Comparison of ENCODE assay signal across 18 cellular contexts in the genomic region with DNA sequence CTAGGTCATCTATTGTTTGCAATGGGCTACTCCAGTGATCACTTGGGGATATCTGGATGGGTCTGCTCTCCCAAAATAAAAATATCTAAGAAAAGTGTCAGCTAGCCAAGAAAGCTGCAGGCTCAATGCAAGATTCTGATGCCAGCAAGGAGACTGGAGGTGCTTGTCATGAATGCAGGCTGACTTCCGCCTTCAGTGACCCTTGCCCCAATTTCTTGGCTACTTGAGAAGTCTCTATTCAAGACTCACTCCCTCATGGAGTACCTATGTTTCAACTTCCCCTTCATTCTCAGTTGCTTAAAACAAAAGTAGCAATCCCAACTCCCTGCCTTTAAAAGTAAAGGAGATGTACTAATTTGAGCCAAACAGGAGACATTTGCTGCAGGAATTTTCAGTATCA.
DNase-seq lines count a peak whose midpoint lies in the region; ATAC-seq and TF ChIP-seq lines count a peak whose summit lies in the region.
"Had no signal": no experiment of that assay in that cellular context is flagged by ENCODE, and none has a peak within 500 bp of the region (broad histone marks: within the 10 kb centered on the region; RNA-seq: fewer than 3 reads in every experiment).

No MANE protein-coding gene starts in this region.

- peaks cover 25% of the 10 kb centered on the region for H3K4me1 ChIP-seq in SJSA1 (replicated peaks)
- H3K4me1 ChIP-seq: BE2C, vagina had no signal

- H3K4me1 Mint-ChIP-seq in type B pancreatic cell (ENCODE audit: unreplicated experiment): no peaks in the 10 kb centered on the region
- H3K4me1 Mint-ChIP-seq: brain had no signal

- H3K4me3 Mint-ChIP-seq in type B pancreatic cell: no peak overlapping the region
- H3K4me3 Mint-ChIP-seq: activated T-cell treated with anti-CD3 and anti-CD28 coated beads, Interleukin-2, amount 50 U/mL, for 72 hours; brain had no signal

- H3K27ac Mint-ChIP-seq in type B pancreatic cell: peak overlapping the region; percentile 67
- H3K27ac Mint-ChIP-seq: activated naive CD4-positive, alpha-beta T cell treated with anti-CD3 and anti-CD28 coated beads, Interleukin-2, amount 50 U/mL, for 72 hours; activated T-cell treated with anti-CD3 and anti-CD28 coated beads, Interleukin-2, amount 50 U/mL, for 72 hours; brain had no signal

- DNase-seq in Right ventricle myocardium superior (no peak), Right ventricle myocardium inferior (ENCODE audit: missing footprints) (no peak), SJSA1 (ENCODE audit: low read depth in 1 of 2, low spot score in 2 of 2) (no peak), left colon (peak in 1 of 2 donors; percentile 29), type B pancreatic cell (ENCODE audit: extremely low spot score, unreplicated experiment) (no peak), cerebellar nuclear complex (lab: John Stamatoyannopoulos, UW) (no peak), NCI-H748 (lab: John Stamatoyannopoulos, UW; ENCODE audit: unreplicated experiment) (no peak)
- DNase-seq in stimulated activated CD4-positive, alpha-beta T cell treated with anti-CD3 and anti-CD28 coated beads, Interleukin-1b, Interleukin-23, amount 100 ng/mL, for 48 hours: no peak
- DNase-seq: activated T-cell treated with anti-CD3 and anti-CD28 coated beads, Interleukin-2, amount 50 U/mL, for 72 hours; BE2C; heart right ventricle; NCI-H510A treated with DMSO at 0.1 percent for 48 hours; OCI-M1; stimulated activated CD4-positive, alpha-beta T cell treated with anti-CD3 and anti-CD28 coated beads, Interleukin-12 subunit alpha, Interleukin-12 subunit beta, amount 100 ng/mL, for 4 hours had no signal

- ATAC-seq in Right ventricle myocardium superior (ENCODE audit: poor library complexity): peak; percentile 45
- no peak for ATAC-seq in Right ventricle myocardium inferior
- ATAC-seq in left colon: peak; percentile 51
- ATAC-seq: activated CD4-positive, CD25-positive, alpha-beta regulatory T cell treated with anti-CD3 and anti-CD28 coated beads, Interleukin-2, amount 50 U/mL, for 24 hours; activated T-cell treated with anti-CD3 and anti-CD28 coated beads, Interleukin-2, amount 50 U/mL, for 72 hours had no signal

- H3K27me3 Mint-ChIP-seq in type B pancreatic cell: no peaks in the 10 kb centered on the region

- peak overlapping the region; percentile 98 for H3K27ac ChIP-seq in SJSA1
- H3K27ac ChIP-seq: vagina had no signal

- H3K36me3 Mint-ChIP-seq in type B pancreatic cell: no peaks in the 10 kb centered on the region
- H3K36me3 Mint-ChIP-seq: brain had no signal

- peaks cover 5% of the 10 kb centered on the region for H3K9me3 Mint-ChIP-seq in type B pancreatic cell

- TF ChIP-seq CTCF in type B pancreatic cell (conservative IDR thresholded peaks at IDR 0.05): no peak

- intact Hi-C loops in Right ventricle myocardium superior (cut with DNase I): no loop called here
- intact Hi-C loops in Right ventricle myocardium inferior (cut with DNase I): no loop called here
- intact Hi-C loops in left colon (cut with DNase I, micrococcal nuclease): no loop called here

- no peaks in the 10 kb centered on the region for H3K27me3 ChIP-seq in SJSA1 (replicated peaks)
- H3K27me3 ChIP-seq: BE2C, heart right ventricle, vagina had no signal

- no peak overlapping the region for H3K4me3 ChIP-seq in SJSA1
- H3K4me3 ChIP-seq: heart right ventricle, vagina had no signal

- no peaks in the 10 kb centered on the region for H3K36me3 ChIP-seq in SJSA1
- H3K36me3 ChIP-seq: BE2C, heart right ventricle, vagina had no signal

- H3K9me3 ChIP-seq in SJSA1 (replicated peaks): no peaks in the 10 kb centered on the region
- H3K9me3 ChIP-seq: BE2C, vagina had no signal
